Comparison of ENCODE assay signal across 12 cellular contexts in genomic region chr19:55228403-55229031, GRCh38. TPM values are rescaled to one million over a fixed set of nuclear protein-coding genes. Genes with fewer than 3 reads are reported as not detected.
A peak's percentile ranks its signal among the peaks of the same experiment; 100 is the strongest.
DNase-seq lines count a peak whose midpoint lies in the region; ATAC-seq and TF ChIP-seq lines count a peak whose summit lies in the region.
"Had no signal": no experiment of that assay in that cellular context is flagged by ENCODE, and none has a peak within 500 bp of the region (broad histone marks: within the 10 kb centered on the region; RNA-seq: fewer than 3 reads in every experiment).

A gene with protein sequence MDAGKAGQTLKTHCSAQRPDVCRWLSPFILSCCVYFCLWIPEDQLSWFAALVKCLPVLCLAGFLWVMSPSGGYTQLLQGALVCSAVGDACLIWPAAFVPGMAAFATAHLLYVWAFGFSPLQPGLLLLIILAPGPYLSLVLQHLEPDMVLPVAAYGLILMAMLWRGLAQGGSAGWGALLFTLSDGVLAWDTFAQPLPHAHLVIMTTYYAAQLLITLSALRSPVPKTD (minus strand): TSS chr19:55228763. CDS start chr19:55228741, 22 bp downstream.

- DNase-seq in HUDEP-2 (lab: John Stamatoyannopoulos, UW; ENCODE audit: unreplicated experiment in 76 of 76) (peak in 75 of 76 experiments; percentile 70 to 99 (median 95)), right atrium auricular region (ENCODE audit: low spot score) (no peak), sigmoid colon (no peak), SHP77 (lab: John Stamatoyannopoulos, UW) (no peak), MCF 10A (ENCODE audit: unreplicated experiment) (no peak)
- no peak for DNase-seq in activated CD4-positive, CD25-positive, alpha-beta regulatory T cell (lab: John Stamatoyannopoulos, UW)
- DNase-seq: CD4-positive, alpha-beta memory T cell; midbrain; NCI-H2171 had no signal

- no peak for TF ChIP-seq POLR2A in sigmoid colon (IDR thresholded peaks at IDR 0.05)

- H3K36me3 Mint-ChIP-seq in MCF 10A (ENCODE audit: insufficient read depth, unreplicated experiment) = peaks cover 42% of the 10 kb centered on the region

- no peaks in the 10 kb centered on the region for H3K27me3 Mint-ChIP-seq in MCF 10A (ENCODE audit: insufficient read depth, unreplicated experiment)
- H3K27me3 Mint-ChIP-seq: CD4-positive, alpha-beta memory T cell had no signal

- H3K4me1 ChIP-seq in right atrium auricular region (peaks cover 0 to 23% of the 10 kb centered on the region in 2 donors), sigmoid colon (peaks cover 0 to 24% (median 19%) of the 10 kb centered on the region in 4 donors)

- ATAC-seq in SK-N-SH treated with all-trans-retinoic acid at 6 μM for 48 hours = peak; percentile 3; the same call in 1 of the 3 replicates

- CTCF ChIA-PET in MCF 10A (lab: Yijun Ruan, JAX) = interaction anchor here (0.6 kb wide), 2 partner anchors 36 to 87 kb away, joined by 3 read pairs; no protein-coding TSS in a partner anchor

- H3K4me3 Mint-ChIP-seq in MCF 10A (ENCODE audit: unreplicated experiment) = no peak within 1 kb of the TSS
- H3K4me3 Mint-ChIP-seq: CD4-positive, alpha-beta memory T cell; T-helper 2 cell treated with Interferon-gamma antibody and Interleukin-4, amounts not matched to agents 5 μg/mL and 100 μg/mL, for 36 hours had no signal

- H3K4me3 ChIP-seq in right atrium auricular region = no peak within 1 kb of the TSS
- no peak within 1 kb of the TSS for H3K4me3 ChIP-seq in sigmoid colon
- H3K4me3 ChIP-seq: adrenal gland had no signal

- TF ChIP-seq EP300 in sigmoid colon (IDR thresholded peaks at IDR 0.05) = no peak

- TF ChIP-seq CTCF in right atrium auricular region (IDR thresholded peaks at IDR 0.05) = no peak
- no peak for TF ChIP-seq CTCF in sigmoid colon (IDR thresholded peaks at IDR 0.05)
- no peak for TF ChIP-seq CTCF in MCF 10A (IDR thresholded peaks at IDR 0.05; ENCODE audit: unreplicated experiment)

- H3K9me3 Mint-ChIP-seq in MCF 10A (ENCODE audit: unreplicated experiment) = no peaks in the 10 kb centered on the region
- H3K9me3 Mint-ChIP-seq: CD4-positive, alpha-beta memory T cell; T-helper 2 cell treated with Interferon-gamma antibody and Interleukin-4, amounts not matched to agents 5 μg/mL and 100 μg/mL, for 36 hours had no signal

- H3K9me3 ChIP-seq in right atrium auricular region (no peaks in the 10 kb centered on the region), sigmoid colon (no peaks in the 10 kb centered on the region)
- H3K9me3 ChIP-seq: adrenal gland had no signal

- no peaks in the 10 kb centered on the region for H3K27me3 ChIP-seq in right atrium auricular region
- H3K27me3 ChIP-seq in sigmoid colon = no peaks in the 10 kb centered on the region
- H3K27me3 ChIP-seq: adrenal gland had no signal

- WGBS in sigmoid colon, 2 donors = 50 to 78% methylated on average over 12 of the region's 12 CpGs

- BruUV-seq in MCF 10A (replicated peaks; lab: Mats Ljungman, UMichigan) = no TSS peak

- H3K36me3 ChIP-seq in right atrium auricular region = peaks cover 37% of the 10 kb centered on the region
- peaks cover 23 to 55% (median 35%) of the 10 kb centered on the region in 4 donors for H3K36me3 ChIP-seq in sigmoid colon

- no peak within 1 kb of the TSS for H3K27ac Mint-ChIP-seq in MCF 10A (ENCODE audit: low read depth, unreplicated experiment)
- H3K27ac Mint-ChIP-seq: T-helper 2 cell treated with Interferon-gamma antibody and Interleukin-4, amounts not matched to agents 5 μg/mL and 100 μg/mL, for 36 hours had no signal

- intact Hi-C loops in sigmoid colon (cut with DNase I) (no loop called here), MCF 10A (cut with micrococcal nuclease) (no loop called here)

- H3K4me1 Mint-ChIP-seq in MCF 10A (ENCODE audit: insufficient read depth, unreplicated experiment) = no peaks in the 10 kb centered on the region

- POLR2A ChIA-PET in MCF 10A (lab: Yijun Ruan, JAX) = interaction anchor here (1.0 kb wide), 1 partner anchor 22 kb away, joined by 3 read pairs; no protein-coding TSS in a partner anchor

- H3K27ac ChIP-seq in right atrium auricular region = peak within 1 kb of the TSS; percentile 3 to 60
- peak within 1 kb of the TSS in 3 of 4 donors; percentile 55 to 67 (median 56) for H3K27ac ChIP-seq in sigmoid colon

TF ChIP-seq in SK-N-SH treated with all-trans-retinoic acid at 6 μM for 48 hours, 23 proteins besides CTCF, POLR2A, EP300 and RAD21:
- no peak for TF ChIP-seq PPARA (CRISPR knock-in tag; IDR thresholded peaks at IDR 0.05; ENCODE audit: borderline replicate concordance)
TF ChIP-seq in SK-N-SH treated with all-trans-retinoic acid at 6 μM for 48 hours: peak in this region for 0.

RNA-seq across cellular contexts. Expression of the gene that starts here (rescaled TPM):
- total RNA-seq in right atrium auricular region (1 to 10 TPM in 1 of 2 donors, not detected in 1; 1.3 TPM), sigmoid colon (1 to 10 TPM; 1.1 to 3.6 (median 1.8) TPM), MCF 10A (2022) (4.2 and 4.7 TPM in 2 replicates)
- 1 to 10 TPM in 2 of 3 donors, under 1 TPM in 1; 0.69 to 7.9 (median 1.8) TPM for polyA plus RNA-seq in sigmoid colon

Comparison
In these comparisons a context has a peak if more than half of its experiments do, and no peak if none do; other contexts are left out.
1. DNase-seq: peak in HUDEP-2 (75 of 76); none in right atrium auricular region (single experiment), sigmoid colon (single experiment), SHP77 (0 of 2), activated CD4-positive, CD25-positive, alpha-beta regulatory T cell (0 of 4) and MCF 10A (single experiment).